8 cellular contexts compared by ENCODE assay signal in genomic region chr13:40665061-40665753, GRCh38. TPM values are rescaled to one million over a fixed set of nuclear protein-coding genes. Genes with fewer than 3 reads are reported as not detected.
DNase-seq lines count a peak whose midpoint lies in the region; ATAC-seq lines count a peak whose summit lies in the region.

No MANE protein-coding gene starts in this region.

- H3K4me1 ChIP-seq in ectodermal cell (ENCODE audit: control insufficient read depth, insufficient read depth, low read length): no peaks in the 10 kb centered on the region

- peaks cover 2% of the 10 kb centered on the region for H3K36me3 Mint-ChIP-seq in memory B cell

- H3K4me1 Mint-ChIP-seq in memory B cell: peaks cover 27% of the 10 kb centered on the region

- no peaks in the 10 kb centered on the region for H3K36me3 ChIP-seq in ectodermal cell (ENCODE audit: control insufficient read depth, insufficient read depth, low read length)

- H3K27ac ChIP-seq in ectodermal cell (ENCODE audit: insufficient read depth, low read depth, low read length, poor library complexity, severe bottlenecking): no peak overlapping the region

- H3K9me3 ChIP-seq in ectodermal cell (ENCODE audit: control insufficient read depth, low read length): no peaks in the 10 kb centered on the region

- no peaks in the 10 kb centered on the region for H3K9me3 Mint-ChIP-seq in memory B cell

- WGBS in ectodermal cell, 2 experiments: 0% methylated on average over 83 of the region's 83 CpGs

- H3K4me3 Mint-ChIP-seq in memory B cell: peak overlapping the region; percentile 97

- ATAC-seq in HG03196 (IDR thresholded peaks at IDR 0.05; ENCODE audit: unreplicated experiment): peak; percentile 9
- peak; percentile 7 for ATAC-seq in memory B cell (ENCODE audit: low read depth)

- peak overlapping the region; percentile 94 for H3K27ac Mint-ChIP-seq in memory B cell

- H3K27me3 Mint-ChIP-seq in memory B cell: no peaks in the 10 kb centered on the region

- peak overlapping the region; percentile 58 for H3K4me3 ChIP-seq in ectodermal cell (ENCODE audit: insufficient read depth, low read depth, low read length)

- DNase-seq in DMS53 (lab: John Stamatoyannopoulos, UW) (peak; percentile 66), DMS53 treated with DMSO at 0.1 percent for 48 hours (lab: John Stamatoyannopoulos, UW; ENCODE audit: unreplicated experiment) (no peak), memory B cell (ENCODE audit: low spot score in 2 of 2) (peak; percentile 21 to 64), NCI-H187 (lab: John Stamatoyannopoulos, UW) (no peak)
- DNase-seq in activated CD4-positive, CD25-positive, alpha-beta regulatory T cell (lab: John Stamatoyannopoulos, UW): peak in 3 of 4 experiments; percentile 19 to 39 (median 35)
- peak; percentile 41 for DNase-seq in stimulated activated naive CD4-positive, alpha-beta T cell treated with Interleukin-2 at 50 U/mL for 16 hours (lab: John Stamatoyannopoulos, UW)

- peaks cover 45% of the 10 kb centered on the region for H3K27me3 ChIP-seq in ectodermal cell (ENCODE audit: control insufficient read depth, insufficient read depth, low read length, poor library complexity, severe bottlenecking)

RNA-seq across cellular contexts. Expression of gene FOXO1, which starts 1.2 kb away (rescaled TPM):
- polyA plus RNA-seq in ectodermal cell (2013, experiment 1 of 4): 4.0 TPM
- 4.0 TPM for polyA plus RNA-seq in ectodermal cell (2013, experiment 2 of 4)
- polyA plus RNA-seq in ectodermal cell (2013, experiment 3 of 4): 5.2 TPM
- polyA plus RNA-seq in ectodermal cell (2013, experiment 4 of 4): 5.2 TPM

Comparison
In these comparisons a context has a peak if more than half of its experiments do, and no peak if none do; other contexts are left out.
1. DNase-seq: peak in DMS53 (single experiment), activated CD4-positive, CD25-positive, alpha-beta regulatory T cell (3 of 4), memory B cell (2 of 2) and stimulated activated naive CD4-positive, alpha-beta T cell treated with Interleukin-2 at 50 U/mL for 16 hours (single experiment); none in DMS53 treated with DMSO at 0.1 percent for 48 hours (single experiment) and NCI-H187 (0 of 2).